9 cellular contexts compared by ENCODE assay signal in genomic region chr4:143184217-143184502, GRCh38. TPM values are rescaled to one million over a fixed set of nuclear protein-coding genes. Genes with fewer than 3 reads are reported as not detected.
DNase-seq lines count a peak whose midpoint lies in the region; ATAC-seq, FAIRE-seq and TF ChIP-seq lines count a peak whose summit lies in the region.
"Had no signal": no experiment of that assay in that cellular context is flagged by ENCODE, and none has a peak within 500 bp of the region (broad histone marks: within the 10 kb centered on the region; RNA-seq: fewer than 3 reads in every experiment).

No MANE protein-coding gene starts in this region.

- H3K9ac ChIP-seq in GM23248 = peak overlapping the region; percentile 97

- no peaks in the 10 kb centered on the region for H3K27me3 Mint-ChIP-seq in memory B cell

- H3K4me2 ChIP-seq in GM23248 (ENCODE audit: unreplicated experiment) = peak overlapping the region; percentile 91

- H3K9me3 ChIP-seq in GM23248 (ENCODE audit: low read depth) (no peaks in the 10 kb centered on the region), MG63 (no peaks in the 10 kb centered on the region)

- peak; percentile 80 for DNase-seq in DMS153 treated with DMSO at 0.1 percent for 48 hours (lab: John Stamatoyannopoulos, UW; ENCODE audit: unreplicated experiment)
- no peak for DNase-seq in DMS153 (lab: John Stamatoyannopoulos, UW)
- no peak for DNase-seq in GM23248
- no peak for DNase-seq in MG63
- no peak for DNase-seq in bronchial epithelial cell (ENCODE audit: low read depth)
- no peak for DNase-seq in memory B cell (ENCODE audit: low spot score in 2 of 2)
- DNase-seq in RKO (ENCODE audit: low spot score) = no peak

- no peaks in the 10 kb centered on the region for H3K36me3 ChIP-seq in GM23248 (ENCODE audit: low read depth)
- peaks cover 16% of the 10 kb centered on the region for H3K36me3 ChIP-seq in MG63
- no peaks in the 10 kb centered on the region for H3K36me3 ChIP-seq in bronchial epithelial cell (ENCODE audit: control insufficient read depth, insufficient read depth, low read length)
- no peaks in the 10 kb centered on the region for H3K36me3 ChIP-seq in urinary bladder (ENCODE audit: insufficient read depth)

- peak overlapping the region; percentile 97 for H3K27ac Mint-ChIP-seq in memory B cell

- 1% methylated on average over 11 of the region's 11 CpGs for WGBS in GM23248 (ENCODE audit: low coverage in 1 of 2, low lambda C conversion rate in 2 of 2, missing lambda C conversion rate in 2 of 2), 2 experiments
- WGBS in urinary bladder = under 1% methylated on average over 11 of the region's 11 CpGs

- peaks cover 24% of the 10 kb centered on the region for H3F3A ChIP-seq in GM23248 (ENCODE audit: insufficient read depth)

- H2AFZ ChIP-seq in GM23248 = peak overlapping the region; percentile 97

- no peaks in the 10 kb centered on the region; the same call in 1 of the 2 replicates for H4K20me1 ChIP-seq in GM23248 (ENCODE audit: insufficient read depth)

- H3K9me2 ChIP-seq in GM23248 (ENCODE audit: insufficient read depth) = no peaks in the 10 kb centered on the region

- TF ChIP-seq CTCF in bronchial epithelial cell (IDR thresholded peaks at IDR 0.05; ENCODE audit: insufficient read depth, low read length, severe bottlenecking) = no peak

- H3K4me1 ChIP-seq in GM23248 (ENCODE audit: insufficient read depth) = peaks cover 36% of the 10 kb centered on the region
- no peaks in the 10 kb centered on the region for H3K4me1 ChIP-seq in urinary bladder (ENCODE audit: insufficient read depth)

- peaks cover 57% of the 10 kb centered on the region for H3K79me2 ChIP-seq in GM23248 (ENCODE audit: insufficient read depth)

- no peak for FAIRE-seq in bronchial epithelial cell (lab: Jason Lieb, UNC)
- FAIRE-seq: A204.1 had no signal

- in situ Hi-C loops in GM23248 (cut with MboI) = no loop called here

- peak overlapping the region; percentile 96 for H3K27ac ChIP-seq in GM23248
- peak overlapping the region; percentile 90 for H3K27ac ChIP-seq in urinary bladder (ENCODE audit: low read depth)

- H3K9me3 Mint-ChIP-seq in memory B cell = no peaks in the 10 kb centered on the region

- H3K4me1 Mint-ChIP-seq in memory B cell = peaks cover 25% of the 10 kb centered on the region

- H3K4me3 Mint-ChIP-seq in memory B cell = peak overlapping the region; percentile 87

- peaks cover 3% of the 10 kb centered on the region for H3K36me3 Mint-ChIP-seq in memory B cell

- H3K27me3 ChIP-seq in GM23248 (replicated peaks; ENCODE audit: insufficient read depth) (no peaks in the 10 kb centered on the region), MG63 (no peaks in the 10 kb centered on the region), bronchial epithelial cell (ENCODE audit: control insufficient read depth, insufficient read depth, low read length) (no peaks in the 10 kb centered on the region)

- peak overlapping the region; percentile 87 for H3K4me3 ChIP-seq in GM23248
- H3K4me3 ChIP-seq in MG63 = peak overlapping the region; percentile 83
- peak overlapping the region; percentile 81 for H3K4me3 ChIP-seq in bronchial epithelial cell (ENCODE audit: low read depth, low read length)
- peak overlapping the region; percentile 95 for H3K4me3 ChIP-seq in urinary bladder (ENCODE audit: low read depth, low read length)

- ATAC-seq in memory B cell (ENCODE audit: low read depth) = peak; percentile 41

RNA-seq across cellular contexts. Expression of gene USP38, which starts 0.6 kb away (rescaled TPM):
- 19.3 and 20.1 TPM in 2 replicates for total RNA-seq in GM23248 (2014; rRNA removed; shearing (Covaris generic))
- polyA plus RNA-seq in GM23248 (2016; fragmentation: Nextera tagmentation; extraction: Ambion mirVana) (9.6 TPM in 2 replicates), urinary bladder (9.5 TPM)
- total RNA-seq in MG63 (2014; rRNA removed; shearing (Covaris generic); ENCODE audit: low replicate concordance) = 5.2 and 9.5 TPM in 2 replicates
- total RNA-seq in bronchial epithelial cell (18.4 and 20.5 TPM in 2 replicates), urinary bladder (28.7 TPM)
